8 cellular contexts compared by ENCODE assay signal in the genomic region with DNA sequence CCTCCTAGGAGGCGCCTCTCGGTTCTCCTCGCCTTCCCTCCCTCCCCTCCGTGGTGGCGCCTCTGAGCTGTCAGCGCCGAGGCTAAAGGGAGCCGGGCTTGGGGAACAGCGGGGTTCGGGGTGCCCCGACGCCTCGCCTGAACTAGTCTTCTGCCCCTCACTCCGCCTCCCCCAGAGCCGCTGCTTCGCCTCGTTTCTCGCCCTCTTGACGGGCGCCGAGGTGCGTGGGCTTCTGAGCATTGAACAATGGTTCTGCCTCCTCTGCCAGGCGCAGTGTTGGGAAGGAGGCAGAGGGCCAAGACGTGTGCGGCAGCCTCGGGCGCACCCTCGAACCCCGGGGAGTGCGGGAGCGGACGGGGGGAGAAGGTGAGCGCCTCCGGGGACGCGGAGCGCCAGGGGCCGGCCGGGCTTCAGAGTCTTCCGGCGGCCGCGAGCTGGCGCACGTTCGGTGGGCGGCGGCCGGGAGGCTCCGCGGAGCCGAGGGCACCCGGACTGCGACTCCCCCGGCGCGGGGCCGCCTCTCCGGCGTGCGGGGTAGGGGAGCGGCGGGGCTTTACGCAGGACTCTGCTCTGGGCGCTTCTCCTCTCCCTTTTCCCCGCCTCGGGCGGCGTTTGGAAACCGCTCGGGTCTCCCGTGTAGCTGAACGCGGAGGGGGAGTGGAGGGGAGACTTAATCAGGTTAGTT. TPM values are rescaled to one million over a fixed set of nuclear protein-coding genes. Genes with fewer than 3 reads are reported as not detected.
DNase-seq lines count a peak whose midpoint lies in the region; ATAC-seq, FAIRE-seq and TF ChIP-seq lines count a peak whose summit lies in the region.

No MANE protein-coding gene starts in this region.

- H3K9ac ChIP-seq in OCI-LY3 (ENCODE audit: low read length) = peak overlapping the region; percentile 69

- intact Hi-C loops in body of pancreas (cut with DNase I) = no loop called here

- H3K9me3 ChIP-seq in OCI-LY3 (ENCODE audit: insufficient read depth, low read length) (no peaks in the 10 kb centered on the region), body of pancreas (no peaks in the 10 kb centered on the region), small intestine (ENCODE audit: control insufficient read depth, low read depth) (no peaks in the 10 kb centered on the region)

- WGBS in body of pancreas, 2 donors = 1% methylated on average over 25 to 58 of the region's 74 CpGs
- WGBS in small intestine, 3 donors = 1% methylated on average over 62 to 74 of the region's 74 CpGs

- H3K4me2 ChIP-seq in OCI-LY3 (ENCODE audit: low read length) = peak overlapping the region; percentile 75

- no peaks in the 10 kb centered on the region for H3K36me3 ChIP-seq in OCI-LY3 (replicated peaks; ENCODE audit: low read depth, low read length)
- no peaks in the 10 kb centered on the region for H3K36me3 ChIP-seq in body of pancreas (replicated peaks in 1 of 2; ENCODE audit: insufficient read depth in 1 of 2, low read depth in 2 of 2)
- H3K36me3 ChIP-seq in small intestine (ENCODE audit: control insufficient read depth in 2 of 2, insufficient read depth in 2 of 2, low read length in 2 of 2) = no peaks in the 10 kb centered on the region

- H3K4me1 ChIP-seq in OCI-LY3 (ENCODE audit: low read length) (peaks cover 8% of the 10 kb centered on the region), body of pancreas (peaks cover 44% of the 10 kb centered on the region), small intestine (ENCODE audit: control insufficient read depth in 2 of 2, insufficient read depth in 1 of 2, low read depth in 1 of 2, low read length in 1 of 2) (peaks cover 0 to 2% of the 10 kb centered on the region in 2 donors)

- H2AFZ ChIP-seq in OCI-LY3 (ENCODE audit: low read depth, low read length) = peak overlapping the region; percentile 46; the same call in 1 of the 2 replicates

- peak overlapping the region; percentile 89 for H3K4me3 ChIP-seq in OCI-LY3 (ENCODE audit: low read length)
- peak overlapping the region; percentile 88 to 92 for H3K4me3 ChIP-seq in body of pancreas
- H3K4me3 ChIP-seq in small intestine (ENCODE audit: low read depth in 1 of 2, low read length in 2 of 2) = peak overlapping the region; percentile 48 to 71

- peak; percentile 25 for DNase-seq in activated naive CD4-positive, alpha-beta T cell treated with Interleukin-2 at 50 U/mL for 16 hours
- no peak for DNase-seq in activated naive CD4-positive, alpha-beta T cell (lab: John Stamatoyannopoulos, UW)
- DNase-seq in body of pancreas (peak; percentile 33 to 54 (median 43)), inferior parietal cortex (ENCODE audit: extremely low spot score) (peak; percentile 41), small intestine (no peak)

- TF ChIP-seq POLR2A in body of pancreas (IDR thresholded peaks at IDR 0.05) = no peak

- H3K79me2 ChIP-seq in OCI-LY3 (ENCODE audit: low read length) = no peaks in the 10 kb centered on the region

- no peaks in the 10 kb centered on the region for H4K20me1 ChIP-seq in OCI-LY3 (ENCODE audit: insufficient read depth, low read length)

- peaks cover 4% of the 10 kb centered on the region; the same call in 1 of the 2 replicates for H3K27me3 ChIP-seq in OCI-LY3 (ENCODE audit: low read depth, low read length)
- no peaks in the 10 kb centered on the region for H3K27me3 ChIP-seq in body of pancreas
- peaks cover 0 to 5% of the 10 kb centered on the region in 2 donors for H3K27me3 ChIP-seq in small intestine (ENCODE audit: control insufficient read depth in 2 of 2, insufficient read depth in 2 of 2, low read length in 2 of 2)

- no peak overlapping the region for H3K27ac ChIP-seq in OCI-LY3 (ENCODE audit: low read length)
- H3K27ac ChIP-seq in body of pancreas = peak overlapping the region; percentile 86 to 95 (median 92)
- H3K27ac ChIP-seq in small intestine (ENCODE audit: low read depth in 1 of 2, low read length in 1 of 2) = peak overlapping the region in 1 of 2 donors; percentile 23

- FAIRE-seq in small intestine (lab: Jason Lieb, UNC) = no peak

- TF ChIP-seq CTCF in OCI-LY3 (IDR thresholded peaks at IDR 0.05; ENCODE audit: low read depth, low read length) = no peak; the same call in 1 of the 2 replicates
- TF ChIP-seq CTCF in body of pancreas (IDR thresholded peaks at IDR 0.05) = no peak

- ATAC-seq in HG02840 (IDR thresholded peaks at IDR 0.05; ENCODE audit: low FRiP score, unreplicated experiment) (peak; percentile 34), body of pancreas (peak; percentile 14), HG02623 (IDR thresholded peaks at IDR 0.05; ENCODE audit: unreplicated experiment) (no peak)

RNA-seq across cellular contexts. Expression of a gene that starts 0.9 kb away (rescaled TPM):
- total RNA-seq in body of pancreas = 10 to 100 TPM; 14.8 to 18.1 TPM
- 1 to 10 TPM in 1 of 3 donors, under 1 TPM in 1, not detected in 1; 0.81 to 2.1 TPM for polyA plus RNA-seq in small intestine

Comparison
In these comparisons a context has a peak if more than half of its experiments do, and no peak if none do; other contexts are left out.
1. DNase-seq: peak in activated naive CD4-positive, alpha-beta T cell treated with Interleukin-2 at 50 U/mL for 16 hours (single experiment), body of pancreas (4 of 4) and inferior parietal cortex (single experiment); none in activated naive CD4-positive, alpha-beta T cell (0 of 4) and small intestine (single experiment).
2. Peak in every context shown above with its lines, with median percentiles within 50 percentile points of each other: H3K4me3 ChIP-seq.